Comparison of ENCODE assay signal across 18 cellular contexts in genomic region chr6:153927867-153928266, GRCh38.
A peak's percentile ranks its signal among the peaks of the same experiment; 100 is the strongest.
DNase-seq lines count a peak whose midpoint lies in the region; ATAC-seq and TF ChIP-seq lines count a peak whose summit lies in the region.
"Had no signal": no experiment of that assay in that cellular context is flagged by ENCODE, and none has a peak within 500 bp of the region (broad histone marks: within the 10 kb centered on the region; RNA-seq: fewer than 3 reads in every experiment).

No MANE protein-coding gene starts in this region.

- no peak for TF ChIP-seq CTCF in choroid plexus epithelial cell (conservative IDR thresholded peaks at IDR 0.05; ENCODE audit: low read depth, low read length)
- TF ChIP-seq CTCF in right atrium auricular region (IDR thresholded peaks at IDR 0.05) = no peak

- H3K9me3 Mint-ChIP-seq in activated T-helper 1 cell treated with anti-CD3 and anti-CD28 coated beads, Interleukin-12 subunit alpha, Interleukin-12 subunit beta, Interleukin-2, Interleukin-4 antibody, amounts not matched to agents 30 ng/mL and 10 ng/mL and 1 ng/mL, durations not matched to agents 14 hours and 24 hours and 36 hours = no peaks in the 10 kb centered on the region

- H3K27ac Mint-ChIP-seq in activated T-helper 1 cell treated with anti-CD3 and anti-CD28 coated beads, Interleukin-12 subunit alpha, Interleukin-12 subunit beta, Interleukin-2, Interleukin-4 antibody, amounts not matched to agents 30 ng/mL and 10 ng/mL and 1 ng/mL, durations not matched to agents 14 hours and 24 hours and 36 hours = no peak overlapping the region
- H3K27ac Mint-ChIP-seq: CD4-positive, alpha-beta memory T cell had no signal

- no peak for TF ChIP-seq RAD21 in Ishikawa (IDR thresholded peaks at IDR 0.05; ENCODE audit: low read depth)

- H3K36me3 Mint-ChIP-seq in activated T-helper 1 cell treated with anti-CD3 and anti-CD28 coated beads, Interleukin-12 subunit alpha, Interleukin-12 subunit beta, Interleukin-2, Interleukin-4 antibody, amounts not matched to agents 30 ng/mL and 10 ng/mL and 1 ng/mL, durations not matched to agents 14 hours and 24 hours and 36 hours (ENCODE audit: low read depth) = no peaks in the 10 kb centered on the region
- H3K36me3 Mint-ChIP-seq: CD4-positive, alpha-beta memory T cell had no signal

- H3K9me3 ChIP-seq in right atrium auricular region = no peaks in the 10 kb centered on the region

- no peaks in the 10 kb centered on the region for H3K4me1 ChIP-seq in right atrium auricular region

- no peaks in the 10 kb centered on the region for H3K27me3 ChIP-seq in right atrium auricular region

- no peaks in the 10 kb centered on the region for H3K4me1 Mint-ChIP-seq in activated T-helper 1 cell treated with anti-CD3 and anti-CD28 coated beads, Interleukin-12 subunit alpha, Interleukin-12 subunit beta, Interleukin-2, Interleukin-4 antibody, amounts not matched to agents 30 ng/mL and 10 ng/mL and 1 ng/mL, durations not matched to agents 14 hours and 24 hours and 36 hours (ENCODE audit: low read depth)
- H3K4me1 Mint-ChIP-seq: CD4-positive, alpha-beta memory T cell had no signal

- H3K27me3 Mint-ChIP-seq in activated T-helper 1 cell treated with anti-CD3 and anti-CD28 coated beads, Interleukin-12 subunit alpha, Interleukin-12 subunit beta, Interleukin-2, Interleukin-4 antibody, amounts not matched to agents 30 ng/mL and 10 ng/mL and 1 ng/mL, durations not matched to agents 14 hours and 24 hours and 36 hours (ENCODE audit: insufficient read depth) = no peaks in the 10 kb centered on the region

- no peak overlapping the region for H3K27ac ChIP-seq in right atrium auricular region

- DNase-seq in HCEC 1CT (peak; percentile 19), choroid plexus epithelial cell (ENCODE audit: low read depth) (peak; percentile 5), iris pigment epithelial cell (ENCODE audit: low read depth) (peak; percentile 3), right atrium auricular region (ENCODE audit: low spot score) (no peak), NCI-H2171 treated with DMSO at 0.1 percent for 48 hours (lab: John Stamatoyannopoulos, UW) (no peak)
- DNase-seq in activated T-helper 1 cell treated with anti-CD3 and anti-CD28 coated beads, Interleukin-12 subunit alpha, Interleukin-12 subunit beta, Interleukin-2, Interleukin-4 antibody, amounts not matched to agents 30 ng/mL and 10 ng/mL and 1 ng/mL, durations not matched to agents 14 hours and 24 hours and 36 hours (ENCODE audit: low spot score) = no peak
- DNase-seq: C1 segment of cervical spinal cord; Calu3; CD4-positive, alpha-beta memory T cell; COR-L47; DMS53; DMS79 treated with DMSO at 0.1 percent for 48 hours; GF-D8; GOT3; H7 had no signal

- no peak for ATAC-seq in HG03432 (IDR thresholded peaks at IDR 0.05; ENCODE audit: unreplicated experiment)
- ATAC-seq: HCT116 had no signal

- intact Hi-C loops in activated T-helper 1 cell treated with anti-CD3 and anti-CD28 coated beads, Interleukin-12 subunit alpha, Interleukin-12 subunit beta, Interleukin-2, Interleukin-4 antibody, amounts not matched to agents 30 ng/mL and 10 ng/mL and 1 ng/mL, durations not matched to agents 14 hours and 24 hours and 36 hours (cut with micrococcal nuclease) = no loop called here

- H3K4me3 ChIP-seq in choroid plexus epithelial cell (ENCODE audit: low read depth, low read length) (no peak overlapping the region), right atrium auricular region (no peak overlapping the region)

- no peaks in the 10 kb centered on the region for H3K36me3 ChIP-seq in right atrium auricular region

- no peak overlapping the region for H3K4me3 Mint-ChIP-seq in activated T-helper 1 cell treated with anti-CD3 and anti-CD28 coated beads, Interleukin-12 subunit alpha, Interleukin-12 subunit beta, Interleukin-2, Interleukin-4 antibody, amounts not matched to agents 30 ng/mL and 10 ng/mL and 1 ng/mL, durations not matched to agents 14 hours and 24 hours and 36 hours
- H3K4me3 Mint-ChIP-seq: CD4-positive, alpha-beta memory T cell had no signal

- TF ChIP-seq EP300 in Ishikawa (IDR thresholded peaks at IDR 0.05; ENCODE audit: borderline replicate concordance) = no peak

TF ChIP-seq in Ishikawa, 13 proteins besides CTCF, POLR2A, EP300 and RAD21:
- TF ChIP-seq TCF12 (IDR thresholded peaks at IDR 0.05; ENCODE audit: low read depth) (no peak), YY1 (IDR thresholded peaks at IDR 0.05; ENCODE audit: low read depth) (no peak), CEBPB (IDR thresholded peaks at IDR 0.05) (0 out of 2 replicates have a peak, but pooled peaks have one; percentile 7), REST (IDR thresholded peaks at IDR 0.05; ENCODE audit: low read depth) (no peak), EGR1 (IDR thresholded peaks at IDR 0.05) (no peak)

Comparison
In these comparisons a context has a peak if more than half of its experiments do, and no peak if none do; other contexts are left out.
1. DNase-seq: peak in HCEC 1CT (single experiment), choroid plexus epithelial cell (single experiment) and iris pigment epithelial cell (single experiment); none in activated T-helper 1 cell treated with anti-CD3 and anti-CD28 coated beads, Interleukin-12 subunit alpha, Interleukin-12 subunit beta, Interleukin-2, Interleukin-4 antibody, amounts not matched to agents 30 ng/mL and 10 ng/mL and 1 ng/mL, durations not matched to agents 14 hours and 24 hours and 36 hours (single experiment), right atrium auricular region (single experiment) and NCI-H2171 treated with DMSO at 0.1 percent for 48 hours (single experiment).